Comparison of ENCODE assay signal across 8 cellular contexts in the genomic region with DNA sequence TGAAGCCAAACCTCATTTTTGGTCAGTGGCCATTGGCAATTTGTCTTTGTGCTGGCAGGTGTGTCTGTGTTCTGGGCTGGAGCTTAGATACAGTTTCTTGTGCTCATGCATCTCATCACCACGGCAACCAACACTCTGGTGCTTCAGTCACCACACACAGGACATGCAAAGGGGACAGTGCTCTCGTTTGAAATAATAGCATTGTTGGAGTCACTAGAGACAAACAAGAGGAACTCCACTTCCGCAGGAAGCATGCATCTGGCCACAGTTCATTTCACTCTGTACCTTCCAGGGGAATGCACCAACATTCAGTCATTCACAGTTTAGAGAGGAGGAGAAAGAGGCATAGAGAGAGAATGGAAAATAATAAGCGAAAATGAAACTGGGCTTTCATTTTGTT.
DNase-seq lines count a peak whose midpoint lies in the region; ATAC-seq and TF ChIP-seq lines count a peak whose summit lies in the region.

No MANE protein-coding gene starts in this region.

- H3K27ac ChIP-seq in subcutaneous abdominal adipose tissue (ENCODE audit: low read depth, low read length) (peak overlapping the region; percentile 73), left ventricle myocardium inferior (replicated peaks) (no peak overlapping the region)

- TF ChIP-seq CTCF in activated CD8-positive, alpha-beta T cell treated with anti-CD3 and anti-CD28 coated beads for 36 hours (IDR thresholded peaks at IDR 0.05) = no peak
- TF ChIP-seq CTCF in left ventricle myocardium inferior (IDR thresholded peaks at IDR 0.05; ENCODE audit: borderline replicate concordance) (no peak), Calu3 (IDR thresholded peaks at IDR 0.05; ENCODE audit: unreplicated experiment) (no peak)

- H3K27me3 ChIP-seq in subcutaneous abdominal adipose tissue (ENCODE audit: control insufficient read depth in 5 of 5, insufficient read depth in 4 of 5, low read length in 5 of 5) (no peaks in the 10 kb centered on the region), left ventricle myocardium inferior (ENCODE audit: low read depth) (no peaks in the 10 kb centered on the region)

- peaks cover 2% of the 10 kb centered on the region for H3K27me3 Mint-ChIP-seq in activated CD8-positive, alpha-beta T cell treated with anti-CD3 and anti-CD28 coated beads for 36 hours
- no peaks in the 10 kb centered on the region for H3K27me3 Mint-ChIP-seq in Calu3 (ENCODE audit: unreplicated experiment)

- no TSS peak for BruUV-seq in Calu3 (replicated peaks; lab: Mats Ljungman, UMichigan)

- H3K4me3 ChIP-seq in subcutaneous abdominal adipose tissue (ENCODE audit: low read depth in 1 of 5, low read length in 5 of 5) (peak overlapping the region in 4 of 5 donors; percentile 5 to 75 (median 51)), left ventricle myocardium inferior (no peak overlapping the region)

- no peaks in the 10 kb centered on the region for H3K36me3 Mint-ChIP-seq in activated CD8-positive, alpha-beta T cell treated with anti-CD3 and anti-CD28 coated beads for 36 hours (ENCODE audit: low read depth)
- H3K36me3 Mint-ChIP-seq in Calu3 (ENCODE audit: insufficient read depth, unreplicated experiment) = no peaks in the 10 kb centered on the region

- ATAC-seq in HG02970 (IDR thresholded peaks at IDR 0.05; ENCODE audit: low FRiP score, unreplicated experiment) = peak; percentile 89
- ATAC-seq in activated CD8-positive, alpha-beta T cell treated with anti-CD3 and anti-CD28 coated beads for 36 hours = peak; percentile 94

- peaks cover 0 to 13% (median 9%) of the 10 kb centered on the region in 5 donors for H3K4me1 ChIP-seq in subcutaneous abdominal adipose tissue (ENCODE audit: control insufficient read depth in 5 of 5, insufficient read depth in 5 of 5, low read length in 5 of 5)
- H3K4me1 ChIP-seq in left ventricle myocardium inferior = peaks cover 3% of the 10 kb centered on the region

- peak overlapping the region in 3 of 5 donors; percentile 10 to 53 (median 11) for H3K9ac ChIP-seq in subcutaneous abdominal adipose tissue (ENCODE audit: low read length in 5 of 5)

- intact Hi-C loops in activated CD8-positive, alpha-beta T cell treated with anti-CD3 and anti-CD28 coated beads for 36 hours (cut with micrococcal nuclease) = no loop called here
- intact Hi-C loops in left ventricle myocardium inferior (cut with micrococcal nuclease) (no loop called here), Calu3 (cut with micrococcal nuclease; ENCODE audit: unreplicated experiment) (no loop called here)

- no peaks in the 10 kb centered on the region for H3K9me3 ChIP-seq in subcutaneous abdominal adipose tissue (ENCODE audit: control insufficient read depth in 5 of 5, low read length in 5 of 5)
- H3K9me3 ChIP-seq in left ventricle myocardium inferior (replicated peaks) = no peaks in the 10 kb centered on the region

- CTCF ChIA-PET in activated CD8-positive, alpha-beta T cell treated with anti-CD3 and anti-CD28 coated beads for 36 hours (lab: Charles Lee) = no interaction called here
- CTCF ChIA-PET in Calu3 (lab: Charles Lee) = no interaction called here

- peaks cover 0 to 22% (median 0%) of the 10 kb centered on the region in 5 donors for H3K36me3 ChIP-seq in subcutaneous abdominal adipose tissue (ENCODE audit: control insufficient read depth in 5 of 5, insufficient read depth in 5 of 5, low read length in 5 of 5)
- H3K36me3 ChIP-seq in left ventricle myocardium inferior = peaks cover 16% of the 10 kb centered on the region

- peaks cover 11% of the 10 kb centered on the region for H3K4me1 Mint-ChIP-seq in activated CD8-positive, alpha-beta T cell treated with anti-CD3 and anti-CD28 coated beads for 36 hours (ENCODE audit: low read depth)
- no peaks in the 10 kb centered on the region for H3K4me1 Mint-ChIP-seq in Calu3 (ENCODE audit: low read depth, unreplicated experiment)

- DNase-seq in stimulated activated CD4-positive, alpha-beta T cell treated with anti-CD3 and anti-CD28 coated beads, Interleukin-15, amount 100 ng/mL, for 24 hours = peak; percentile 11
- no peak for DNase-seq in stimulated activated CD4-positive, alpha-beta T cell treated with anti-CD3 and anti-CD28 coated beads, Interleukin-2, amount 100 ng/mL, for 48 hours
- DNase-seq in activated CD8-positive, alpha-beta T cell treated with anti-CD3 and anti-CD28 coated beads for 36 hours = peak; percentile 51
- DNase-seq in left ventricle myocardium inferior (no peak), putamen (ENCODE audit: low spot score) (no peak), Calu3 (no peak)

- H3K9me3 Mint-ChIP-seq in activated CD8-positive, alpha-beta T cell treated with anti-CD3 and anti-CD28 coated beads for 36 hours = no peaks in the 10 kb centered on the region
- no peaks in the 10 kb centered on the region for H3K9me3 Mint-ChIP-seq in Calu3 (ENCODE audit: low read depth, unreplicated experiment)

- H3K4me3 Mint-ChIP-seq in activated CD8-positive, alpha-beta T cell treated with anti-CD3 and anti-CD28 coated beads for 36 hours = no peak overlapping the region
- no peak overlapping the region for H3K4me3 Mint-ChIP-seq in Calu3 (ENCODE audit: low read depth, unreplicated experiment)

- POLR2A ChIA-PET in activated CD8-positive, alpha-beta T cell treated with anti-CD3 and anti-CD28 coated beads for 36 hours (lab: Charles Lee) = no interaction called here

- H3K27ac Mint-ChIP-seq in activated CD8-positive, alpha-beta T cell treated with anti-CD3 and anti-CD28 coated beads for 36 hours = no peak overlapping the region
- no peak overlapping the region for H3K27ac Mint-ChIP-seq in Calu3 (ENCODE audit: unreplicated experiment)

Comparison
In these comparisons a context has a peak if more than half of its experiments do, and no peak if none do; other contexts are left out.
1. DNase-seq: peak in stimulated activated CD4-positive, alpha-beta T cell treated with anti-CD3 and anti-CD28 coated beads, Interleukin-15, amount 100 ng/mL, for 24 hours (single experiment) and activated CD8-positive, alpha-beta T cell treated with anti-CD3 and anti-CD28 coated beads for 36 hours (single experiment); none in stimulated activated CD4-positive, alpha-beta T cell treated with anti-CD3 and anti-CD28 coated beads, Interleukin-2, amount 100 ng/mL, for 48 hours (0 of 2), left ventricle myocardium inferior (single experiment), putamen (single experiment) and Calu3 (single experiment).